Comparison of ENCODE assay signal across 8 cellular contexts in the genomic region with DNA sequence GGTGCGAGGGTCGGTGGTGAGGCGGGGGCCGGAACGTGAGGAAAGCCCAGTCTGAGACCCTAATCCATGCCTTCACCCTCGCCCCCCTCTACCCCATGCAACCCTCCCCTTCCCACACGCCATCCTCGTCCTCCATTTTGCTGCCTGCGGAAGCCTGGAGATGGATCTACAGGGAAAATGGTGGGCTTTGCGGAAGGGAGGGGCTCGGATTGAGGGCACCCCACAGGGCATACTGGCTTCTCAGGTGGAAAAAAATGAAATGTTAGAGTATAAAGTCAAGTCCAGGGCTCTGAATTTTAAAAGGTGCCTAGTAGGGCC. TPM values are rescaled to one million over a fixed set of nuclear protein-coding genes. Genes with fewer than 3 reads are reported as not detected.
DNase-seq lines count a peak whose midpoint lies in the region; TF ChIP-seq lines count a peak whose summit lies in the region.

No MANE protein-coding gene starts in this region.

- 55% methylated on average over 11 of the region's 11 CpGs for WGBS in smooth muscle cell (ENCODE audit: low lambda C conversion rate)

- DNase-seq in HEK293T (ENCODE audit: extremely low spot score): peak; percentile 48
- DNase-seq in smooth muscle cell (lab: John Stamatoyannopoulos, UW; ENCODE audit: unreplicated experiment): no peak
- no peak for DNase-seq in stimulated activated CD4-positive, alpha-beta T cell treated with anti-CD3 and anti-CD28 coated beads, Interleukin-2, amount 100 ng/mL, for 48 hours
- no peak for DNase-seq in mucosa of gallbladder (ENCODE audit: low spot score)
- DNase-seq in NCI-H446 treated with DMSO at 0.1 percent for 48 hours (lab: John Stamatoyannopoulos, UW): no peak

- peak overlapping the region in 10 of 11 experiments; percentile 84 to 93 (median 86); a peak in 21 of 22 replicates for H3K27ac ChIP-seq in BLaER1 treated with 17β-estradiol and CSF1 and Interleukin-3, amounts not matched to agents 10 nM and 100 nM
- H3K27ac ChIP-seq in iPS-18a (ENCODE audit: low read length) (peak overlapping the region; percentile 89), smooth muscle cell (ENCODE audit: low read depth) (no peak overlapping the region)

- peak overlapping the region; percentile 76 for H3K4me3 Mint-ChIP-seq in activated naive CD8-positive, alpha-beta T cell

- peaks cover 0 to 9% (median 0%) of the 10 kb centered on the region in 11 experiments; a peak in 3 of 22 replicates for H3K9me3 ChIP-seq in BLaER1 treated with 17β-estradiol and CSF1 and Interleukin-3, amounts not matched to agents 10 nM and 100 nM (replicated peaks in 1 of 11)
- H3K9me3 ChIP-seq in iPS-18a (ENCODE audit: control insufficient read depth, low read depth, low read length) (no peaks in the 10 kb centered on the region), smooth muscle cell (replicated peaks; ENCODE audit: low read depth) (no peaks in the 10 kb centered on the region)

- peak overlapping the region; percentile 70 to 89 (median 79) for H3K4me3 ChIP-seq in BLaER1 treated with 17β-estradiol and CSF1 and Interleukin-3, amounts not matched to agents 10 nM and 100 nM
- H3K4me3 ChIP-seq in iPS-18a (ENCODE audit: low read length) (peak overlapping the region; percentile 85), smooth muscle cell (peak overlapping the region; percentile 75)

- H4K20me1 ChIP-seq in BLaER1 treated with 17β-estradiol and CSF1 and Interleukin-3, amounts not matched to agents 10 nM and 100 nM: no peaks in the 10 kb centered on the region
- no peaks in the 10 kb centered on the region for H4K20me1 ChIP-seq in smooth muscle cell (ENCODE audit: low read depth)

- no peaks in the 10 kb centered on the region for H3K27me3 Mint-ChIP-seq in activated naive CD8-positive, alpha-beta T cell

- CTCF ChIA-PET in HEK293T (lab: Yijun Ruan, JAX): no interaction called here

- H3K4me1 ChIP-seq in BLaER1 treated with 17β-estradiol and CSF1 and Interleukin-3, amounts not matched to agents 10 nM and 100 nM: peaks cover 0 to 20% (median 5%) of the 10 kb centered on the region in 10 experiments; a peak in 9 of 20 replicates
- peaks cover 18% of the 10 kb centered on the region for H3K4me1 ChIP-seq in iPS-18a (ENCODE audit: control insufficient read depth, low read depth, low read length)
- H3K4me1 ChIP-seq in smooth muscle cell (ENCODE audit: low read depth): no peaks in the 10 kb centered on the region

- H3K9me3 Mint-ChIP-seq in activated naive CD8-positive, alpha-beta T cell (ENCODE audit: low read depth): no peaks in the 10 kb centered on the region

- H3K79me2 ChIP-seq in smooth muscle cell (ENCODE audit: low read depth): no peaks in the 10 kb centered on the region

- peaks cover 0 to 4% (median 0%) of the 10 kb centered on the region in 11 experiments; a peak in 2 of 22 replicates for H3K27me3 ChIP-seq in BLaER1 treated with 17β-estradiol and CSF1 and Interleukin-3, amounts not matched to agents 10 nM and 100 nM
- H3K27me3 ChIP-seq in iPS-18a (ENCODE audit: control insufficient read depth, insufficient read depth, low read length) (no peaks in the 10 kb centered on the region), smooth muscle cell (ENCODE audit: low read depth) (no peaks in the 10 kb centered on the region)

- H2AFZ ChIP-seq in smooth muscle cell (ENCODE audit: low read depth): no peak overlapping the region

- H3F3A ChIP-seq in smooth muscle cell (ENCODE audit: low read depth): no peaks in the 10 kb centered on the region

- peaks cover 15% of the 10 kb centered on the region for H3K4me1 Mint-ChIP-seq in activated naive CD8-positive, alpha-beta T cell (ENCODE audit: low read depth)

- no peaks in the 10 kb centered on the region for H3K36me3 Mint-ChIP-seq in activated naive CD8-positive, alpha-beta T cell

- peak overlapping the region; percentile 52 to 77 (median 66) for H3K4me2 ChIP-seq in BLaER1 treated with 17β-estradiol and CSF1 and Interleukin-3, amounts not matched to agents 10 nM and 100 nM
- H3K4me2 ChIP-seq in smooth muscle cell: peak overlapping the region; percentile 84

- peak overlapping the region; percentile 64 for H3K27ac Mint-ChIP-seq in activated naive CD8-positive, alpha-beta T cell

- no peaks in the 10 kb centered on the region for H3K36me3 ChIP-seq in BLaER1 treated with 17β-estradiol and CSF1 and Interleukin-3, amounts not matched to agents 10 nM and 100 nM
- H3K36me3 ChIP-seq in iPS-18a (ENCODE audit: control insufficient read depth, low read depth, low read length): peaks cover 10% of the 10 kb centered on the region
- no peaks in the 10 kb centered on the region for H3K36me3 ChIP-seq in smooth muscle cell (ENCODE audit: low read depth)

- H3K9ac ChIP-seq in BLaER1 treated with 17β-estradiol and CSF1 and Interleukin-3, amounts not matched to agents 10 nM and 100 nM: peak overlapping the region; percentile 86 to 96 (median 90)
- H3K9ac ChIP-seq in iPS-18a (ENCODE audit: low read length): peak overlapping the region; percentile 92
- peak overlapping the region; percentile 89 for H3K9ac ChIP-seq in smooth muscle cell (ENCODE audit: low read depth)

- POLR2A ChIA-PET in HEK293T (lab: Yijun Ruan, JAX): interaction anchor here (2.1 kb wide), 1 partner anchor 39 kb away, joined by 10 read pairs; the partner anchor contains the start of gene TCEAL8

- TF ChIP-seq CTCF in smooth muscle cell (IDR thresholded peaks at IDR 0.05; ENCODE audit: borderline replicate concordance, insufficient read depth, poor library complexity, severe bottlenecking): no peak

TF ChIP-seq in HEK293T, 16 proteins besides CTCF, POLR2A, EP300 and RAD21:
- TF ChIP-seq L3MBTL2 (conservative IDR thresholded peaks at IDR 0.05): 0 out of 2 replicates have a peak, but pooled peaks have one; percentile 9
- no peak for TF ChIP-seq PKNOX1 (IDR thresholded peaks at IDR 0.05)
- TF ChIP-seq NFRKB (IDR thresholded peaks at IDR 0.05): 0 out of 2 replicates have a peak, but pooled peaks have one; percentile 43
TF ChIP-seq in HEK293T: peak in this region for 2.

RNA-seq across cellular contexts. Expression of gene BEX4, which starts 0.8 kb away (rescaled TPM):
- total RNA-seq in smooth muscle cell (48.7 and 50.3 TPM in 2 replicates), mucosa of gallbladder (41.9 TPM)
- polyA plus RNA-seq in smooth muscle cell: 89.9 and 107 TPM in 2 replicates

RNA-seq across cellular contexts. Expression of gene TCEAL8, which starts 39.2 kb away (rescaled TPM):
- 157 and 187 TPM in 2 replicates for total RNA-seq in smooth muscle cell
- 113 and 140 TPM in 2 replicates for polyA plus RNA-seq in smooth muscle cell
- total RNA-seq in mucosa of gallbladder: 52.5 TPM
